ENCODE assay signal across 32 cellular contexts in genomic region chr10:59757966-59758365, GRCh38. TPM values are rescaled to one million over a fixed set of nuclear protein-coding genes. Genes with fewer than 3 reads are reported as not detected.
A peak's percentile ranks its signal among the peaks of the same experiment; 100 is the strongest.
DNase-seq lines count a peak whose midpoint lies in the region; ATAC-seq and TF ChIP-seq lines count a peak whose summit lies in the region.
"Had no signal": no experiment of that assay in that cellular context is flagged by ENCODE, and none has a peak within 500 bp of the region (broad histone marks: within the 10 kb centered on the region; RNA-seq: fewer than 3 reads in every experiment).

No MANE protein-coding gene starts in this region.

- in situ Hi-C loops in astrocyte of the spinal cord (cut with HindIII; ENCODE audit: low sequenced_read_pairs), result no loop called here

- no peaks in the 10 kb centered on the region for H3K9me3 ChIP-seq in body of pancreas
- H3K9me3 ChIP-seq: SK-N-SH, thoracic aorta had no signal

- DNase-seq in EH (ENCODE audit: low read depth) (peak; percentile 14), NCI-H226 (peak; percentile 12), astrocyte of the spinal cord (ENCODE audit: low read depth, low spot score) (peak; percentile 75), non-pigmented ciliary epithelial cell (ENCODE audit: low read depth) (peak; percentile 60), GM10266 (ENCODE audit: extremely low spot score) (no peak), dedifferentiated amniotic fluid mesenchymal stem cell (ENCODE audit: extremely low spot score) (no peak), body of pancreas (no peak)
- DNase-seq: activated CD8-positive, alpha-beta memory T cell treated with anti-CD3 and anti-CD28 coated beads, Interleukin-2, amount 50 U/mL, for 4 hours; activated naive CD8-positive, alpha-beta T cell treated with anti-CD3 and anti-CD28 coated beads, Interleukin-2, amount 10 ng/mL, durations not matched to agents 7 days and 5 days; CD8-positive, alpha-beta T cell; DMS53; foreskin melanocyte; hypothalamus; islet precursor cell; Karpas-422; NCI-H524 treated with DMSO at 0.1 percent for 48 hours; SK-N-SH; small intestine; stimulated activated CD4-positive, alpha-beta T cell treated with anti-CD3 and anti-CD28 coated beads, Interleukin-2, amount 100 ng/mL, for 48 hours; stimulated activated naive CD4-positive, alpha-beta T cell; T-helper 2 cell had no signal

- H3K4me1 ChIP-seq in body of pancreas, result no peaks in the 10 kb centered on the region

- no peaks in the 10 kb centered on the region for H3K36me3 ChIP-seq in body of pancreas (replicated peaks in 1 of 2; ENCODE audit: insufficient read depth in 1 of 2, low read depth in 2 of 2)
- H3K36me3 ChIP-seq: thoracic aorta had no signal

- WGBS in body of pancreas, 2 donors, result 81 to 88% methylated on average over 3 of the region's 3 CpGs

- H3K4me3 ChIP-seq in astrocyte of the spinal cord (ENCODE audit: low read depth, low read length), result no peak overlapping the region
- H3K4me3 ChIP-seq in body of pancreas, result no peak overlapping the region
- H3K4me3 ChIP-seq: thoracic aorta had no signal

- intact Hi-C loops in body of pancreas (cut with DNase I), result no loop called here

- ATAC-seq in HG02642 (IDR thresholded peaks at IDR 0.05; ENCODE audit: poor library complexity, unreplicated experiment), result no peak
- ATAC-seq in body of pancreas, result no peak
- ATAC-seq: activated T-helper 17 cell treated with anti-CD3 and anti-CD28 coated beads, Interleukin-2, amount 50 U/mL, for 72 hours; CD8-positive, alpha-beta T cell had no signal

- no peak for TF ChIP-seq POLR2A in body of pancreas (IDR thresholded peaks at IDR 0.05)

- no peak overlapping the region for H3K27ac ChIP-seq in body of pancreas
- H3K27ac ChIP-seq: epithelial cell of prostate, thoracic aorta had no signal

- no peaks in the 10 kb centered on the region for H3K27me3 ChIP-seq in body of pancreas

- TF ChIP-seq CTCF in astrocyte of the spinal cord (IDR thresholded peaks at IDR 0.05; ENCODE audit: low read depth, low read length) (no peak), GM10266 (IDR thresholded peaks at IDR 0.05; ENCODE audit: control insufficient read depth, insufficient read depth, low read depth, missing control alignments) (no peak), body of pancreas (IDR thresholded peaks at IDR 0.05) (no peak)

RNA-seq across cellular contexts. Expression of gene MRLN, which starts 4.7 kb away (rescaled TPM):
- not detected for total RNA-seq in body of pancreas
- total RNA-seq: activated naive CD8-positive, alpha-beta T cell treated with anti-CD3 and anti-CD28 coated beads, Interleukin-2, amount 10 ng/mL, durations not matched to agents 7 days and 5 days; cardiac septum; CD8-positive, alpha-beta T cell; dermis microvascular lymphatic vessel endothelial cell; lower leg skin; neural crest cell; pulmonary artery endothelial cell; RPMI7951; thoracic aorta; WTC11 had no signal

RNA-seq across cellular contexts. Expression of gene SLC16A9, which starts 48.3 kb away (rescaled TPM):
- 1 to 10 TPM in 1 of 2 donors, under 1 TPM in 1; 0.78 to 2.6 TPM for total RNA-seq in body of pancreas
- total RNA-seq: CD8-positive, alpha-beta T cell had no signal

Comparison
In these comparisons a context has a peak if more than half of its experiments do, and no peak if none do; other contexts are left out.
1. DNase-seq: peak in EH (single experiment), NCI-H226 (single experiment), astrocyte of the spinal cord (single experiment) and non-pigmented ciliary epithelial cell (single experiment); none in GM10266 (single experiment), dedifferentiated amniotic fluid mesenchymal stem cell (single experiment) and body of pancreas (0 of 4).